Comparison of ENCODE assay signal across 12 cellular contexts in the genomic region with DNA sequence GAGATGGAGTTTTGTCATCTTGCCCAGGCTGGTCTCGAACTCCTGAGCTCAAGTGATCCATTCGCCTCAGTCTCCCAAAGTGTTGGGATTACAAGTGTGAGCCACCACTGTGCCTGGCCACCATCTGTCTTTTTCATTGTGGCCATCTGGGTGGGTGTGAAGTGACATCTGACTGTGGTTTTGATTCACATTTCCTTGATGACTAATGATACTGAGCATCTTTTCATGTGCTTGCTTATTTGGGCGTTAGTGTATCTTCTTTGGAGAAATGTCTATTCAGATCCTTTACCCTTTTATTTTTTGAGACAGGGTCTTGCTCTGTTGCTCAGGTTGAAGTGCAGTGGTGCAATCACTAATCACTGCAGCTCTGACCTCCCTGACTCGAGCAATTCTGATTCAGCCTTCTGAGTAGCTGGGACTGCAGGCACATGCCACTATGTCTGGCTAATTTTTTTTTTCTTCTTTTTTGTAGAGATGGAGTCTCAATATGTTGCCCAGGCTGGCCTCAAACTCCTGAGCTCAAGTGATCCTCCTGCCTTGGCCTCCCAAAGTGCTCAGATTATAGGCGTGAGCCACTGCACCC. TPM values are rescaled to one million over a fixed set of nuclear protein-coding genes. Genes with fewer than 3 reads are reported as not detected.
DNase-seq lines count a peak whose midpoint lies in the region; ATAC-seq and TF ChIP-seq lines count a peak whose summit lies in the region.
"Had no signal": no experiment of that assay in that cellular context is flagged by ENCODE, and none has a peak within 500 bp of the region (broad histone marks: within the 10 kb centered on the region; RNA-seq: fewer than 3 reads in every experiment).

No MANE protein-coding gene starts in this region.

- intact Hi-C loops in left lung (cut with DNase I) = no loop called here

- TF ChIP-seq CTCF in left lung (IDR thresholded peaks at IDR 0.05) = no peak

- H3K9me3 Mint-ChIP-seq in activated T-cell treated with anti-CD3 and anti-CD28 coated beads, Interleukin-2, amount 50 U/mL, for 4 hours = no peaks in the 10 kb centered on the region

- no peak overlapping the region for H3K4me3 ChIP-seq in left lung
- H3K4me3 ChIP-seq: HAP-1 had no signal

- peaks cover 21% of the 10 kb centered on the region for H3K36me3 Mint-ChIP-seq in activated T-cell treated with anti-CD3 and anti-CD28 coated beads, Interleukin-2, amount 50 U/mL, for 4 hours (ENCODE audit: insufficient read depth)

- DNase-seq in DMS 273 (lab: John Stamatoyannopoulos, UW; ENCODE audit: unreplicated experiment) = peak; percentile 59
- peak; percentile 86 for DNase-seq in HS-5 (ENCODE audit: low read depth)
- DNase-seq in activated T-cell treated with anti-CD3 and anti-CD28 coated beads, Interleukin-2, amount 50 U/mL, for 4 hours = no peak
- peak; percentile 74 for DNase-seq in kidney tubule cell (ENCODE audit: low spot score)
- no peak for DNase-seq in pons (ENCODE audit: low spot score)
- DNase-seq in NCI-H187 (lab: John Stamatoyannopoulos, UW) = no peak
- DNase-seq in left lung = no peak
- DNase-seq: anterior cingulate cortex, NCI-H1048 had no signal

- no peaks in the 10 kb centered on the region for H3K27me3 Mint-ChIP-seq in activated T-cell treated with anti-CD3 and anti-CD28 coated beads, Interleukin-2, amount 50 U/mL, for 4 hours (ENCODE audit: low read depth)

- peaks cover 4% of the 10 kb centered on the region for H3K4me1 Mint-ChIP-seq in activated T-cell treated with anti-CD3 and anti-CD28 coated beads, Interleukin-2, amount 50 U/mL, for 4 hours (ENCODE audit: low read depth)

- no peaks in the 10 kb centered on the region for H3K27me3 ChIP-seq in left lung

- peak; percentile 72 to 74 for ATAC-seq in activated T-cell treated with anti-CD3 and anti-CD28 coated beads, Interleukin-2, amount 50 U/mL, for 4 hours
- no peak for ATAC-seq in GM18861 (IDR thresholded peaks at IDR 0.05; ENCODE audit: unreplicated experiment)
- no peak for ATAC-seq in left lung
- ATAC-seq: esophagus mucosa had no signal

- H3K4me3 Mint-ChIP-seq in activated T-cell treated with anti-CD3 and anti-CD28 coated beads, Interleukin-2, amount 50 U/mL, for 4 hours = no peak overlapping the region

- peak overlapping the region in 1 of 2 donors; percentile 31 for H3K27ac ChIP-seq in left lung

- H3K4me1 ChIP-seq in left lung = peaks cover 0 to 54% of the 10 kb centered on the region in 2 donors
- H3K4me1 ChIP-seq: HAP-1 had no signal

- no peaks in the 10 kb centered on the region for H3K9me3 ChIP-seq in left lung

- peaks cover 0 to 16% of the 10 kb centered on the region in 2 donors for H3K36me3 ChIP-seq in left lung

RNA-seq across cellular contexts. Expression of a gene that starts 54.0 kb away (rescaled TPM):
- 10 to 100 TPM; 16.2 to 29.3 (median 21.0) TPM for total RNA-seq in activated T-cell treated with anti-CD3 and anti-CD28 coated beads, Interleukin-2, amount 50 U/mL, for 4 hours
- 10 to 100 TPM; 39.0 to 45.0 TPM for total RNA-seq in left lung

Comparison
In these comparisons a context has a peak if more than half of its experiments do, and no peak if none do; other contexts are left out.
1. DNase-seq: peak in DMS 273 (single experiment), HS-5 (single experiment) and kidney tubule cell (single experiment); none in activated T-cell treated with anti-CD3 and anti-CD28 coated beads, Interleukin-2, amount 50 U/mL, for 4 hours (single experiment), pons (single experiment), NCI-H187 (0 of 2) and left lung (0 of 2).
2. ATAC-seq: peak in activated T-cell treated with anti-CD3 and anti-CD28 coated beads, Interleukin-2, amount 50 U/mL, for 4 hours (2 of 2); none in GM18861 (single experiment) and left lung (single experiment).